1 cellular context compared by ENCODE assay signal in genomic region chr2:159574246-159574645, GRCh38.
A peak's percentile ranks its signal among the peaks of the same experiment; 100 is the strongest.
TF ChIP-seq lines count a peak whose summit lies in the region.

No MANE protein-coding gene starts in this region.

TF ChIP-seq in HepG2, 621 proteins besides CTCF, POLR2A, EP300 and RAD21 (continued from another document):
- TF ChIP-seq ATF4 (CRISPR knock-in tag; IDR thresholded peaks at IDR 0.05), result peak in 1 of 2 experiments; percentile 34; a peak in 1 of 4 replicates
- peak; percentile 77 for TF ChIP-seq CEBPB (IDR thresholded peaks at IDR 0.05; ENCODE audit: borderline replicate concordance, low read depth, low read length)
- 0 out of 2 replicates have a peak, but pooled peaks have one; percentile 54 for TF ChIP-seq CEBPG (CRISPR knock-in tag; IDR thresholded peaks at IDR 0.05)
- no peak for TF ChIP-seq ZNF546 (CRISPR knock-in tag; conservative IDR thresholded peaks at IDR 0.05)
- no peak for TF ChIP-seq ZNF234 (CRISPR knock-in tag; conservative IDR thresholded peaks at IDR 0.05)
- no peak for TF ChIP-seq FOXP4 (CRISPR knock-in tag; IDR thresholded peaks at IDR 0.05)
TF ChIP-seq in HepG2: peak in this region for 3.
